8 cellular contexts compared by ENCODE assay signal in genomic region chr14:103353391-103353790, GRCh38.
"Had no signal": no experiment of that assay in that cellular context is flagged by ENCODE, and none has a peak within 500 bp of the region (broad histone marks: within the 10 kb centered on the region; RNA-seq: fewer than 3 reads in every experiment).

No MANE protein-coding gene starts in this region.

- H3K36me3 ChIP-seq: HAP-1 had no signal

- H2AFZ ChIP-seq: GM23248 had no signal

- H3K27ac ChIP-seq: GM23248, HL-60 had no signal

- H3K9me3 ChIP-seq: HAP-1 had no signal

- DNase-seq: GM23248, GOT3, H7, HFFc6, KBM-7 had no signal

- H3K9ac ChIP-seq: GM23248 had no signal

- H3K4me3 ChIP-seq: GM23248, HAP-1 had no signal

- FAIRE-seq: HepG2 had no signal

- H3K4me1 ChIP-seq: HAP-1 had no signal
